1 cellular context compared by ENCODE assay signal in genomic region chr16:5090592-5090991, GRCh38.
A peak's percentile ranks its signal among the peaks of the same experiment; 100 is the strongest.
TF ChIP-seq lines count a peak whose summit lies in the region.

No MANE protein-coding gene starts in this region.

TF ChIP-seq in HepG2, 621 proteins besides CTCF, POLR2A, EP300 and RAD21:
- peak; percentile 29; the same call in 1 of the 2 replicates for TF ChIP-seq POLR2G (IDR thresholded peaks at IDR 0.05; ENCODE audit: low read depth, low read length)
TF ChIP-seq in HepG2: peak in this region for 1; not testable (repeated sequence) for 620.
